ENCODE assay signal across 10 cellular contexts in genomic region chr20:51074062-51074461, GRCh38. TPM values are rescaled to one million over a fixed set of nuclear protein-coding genes. Genes with fewer than 3 reads are reported as not detected.
"Had no signal": no experiment of that assay in that cellular context is flagged by ENCODE, and none has a peak within 500 bp of the region (broad histone marks: within the 10 kb centered on the region; RNA-seq: fewer than 3 reads in every experiment).

No MANE protein-coding gene starts in this region.

- FAIRE-seq: H54 had no signal

- H3K4me3 ChIP-seq: GM23248 had no signal

- DNase-seq: GM23248, GOT3, H9, HCEC 1CT, HFFc6, IMR-90, KBM-7 had no signal

- H3K27ac Mint-ChIP-seq: H9, HFFc6 had no signal

- H3K4me3 Mint-ChIP-seq: H9, HFFc6 had no signal

- H3K9me3 Mint-ChIP-seq: H9 had no signal

- H3K27ac ChIP-seq: GM23248, KMS-11 had no signal

- H2AFZ ChIP-seq: GM23248 had no signal

- H3K4me2 ChIP-seq: KMS-11 had no signal

- H3K9ac ChIP-seq: GM23248, KMS-11 had no signal

RNA-seq across cellular contexts. Expression of gene KCNG1, which starts 51.2 kb away (rescaled TPM):
- total RNA-seq: HT-29 had no signal
